Comparison of ENCODE assay signal across 8 cellular contexts in genomic region chr17:78112508-78113471, GRCh38. TPM values are rescaled to one million over a fixed set of nuclear protein-coding genes. Genes with fewer than 3 reads are reported as not detected.
DNase-seq lines count a peak whose midpoint lies in the region; ATAC-seq and TF ChIP-seq lines count a peak whose summit lies in the region.

No MANE protein-coding gene starts in this region.

- TF ChIP-seq CTCF in foreskin keratinocyte (conservative IDR thresholded peaks at IDR 0.05) (peak; percentile 98), ovary (IDR thresholded peaks at IDR 0.05) (peak; percentile 96 to 99 (median 97))

- intact Hi-C loops in ovary (cut with DNase I), result loop anchor here (1.0 to 10.0 kb wide), 5 partner anchors 64 to 312 kb away; no protein-coding TSS in a partner anchor

- H3K4me3 ChIP-seq in ovary, result no peak overlapping the region

- H3K27ac ChIP-seq in foreskin keratinocyte (no peak overlapping the region), ovary (no peak overlapping the region)

- no peak for TF ChIP-seq POLR2A in ovary (IDR thresholded peaks at IDR 0.05)

- peak; percentile 63 for ATAC-seq in foreskin keratinocyte
- ATAC-seq in GM18520 (IDR thresholded peaks at IDR 0.05; ENCODE audit: unreplicated experiment), result no peak
- ATAC-seq in HG03354 (IDR thresholded peaks at IDR 0.05; ENCODE audit: poor library complexity, severe bottlenecking, unreplicated experiment), result no peak

- TF ChIP-seq EP300 in ovary (IDR thresholded peaks at IDR 0.05), result no peak

- no peaks in the 10 kb centered on the region for H3K9me3 ChIP-seq in ovary

- DNase-seq in GDM1 (lab: John Stamatoyannopoulos, UW), result peak; percentile 40
- peak; percentile 75 for DNase-seq in HT-29 (ENCODE audit: low spot score)
- DNase-seq in RPMI8226, result peak; percentile 75
- peak; percentile 64 for DNase-seq in activated gamma-delta T cell (lab: John Stamatoyannopoulos, UW)
- DNase-seq in foreskin keratinocyte, result peak in 1 of 2 donors; percentile 22
- peak; percentile 58 to 87 (median 79) for DNase-seq in ovary

- 45 to 48% (median 46%) methylated on average over 33 of the region's 33 CpGs for WGBS in ovary, 3 donors

- H3K36me3 ChIP-seq in ovary, result no peaks in the 10 kb centered on the region

- no peaks in the 10 kb centered on the region for H3K4me1 ChIP-seq in foreskin keratinocyte
- H3K4me1 ChIP-seq in ovary (ENCODE audit: insufficient read depth), result no peaks in the 10 kb centered on the region

- peaks cover 5% of the 10 kb centered on the region for H3K27me3 ChIP-seq in foreskin keratinocyte
- no peaks in the 10 kb centered on the region for H3K27me3 ChIP-seq in ovary

RNA-seq across cellular contexts. Expression of gene TMC6, which starts 15.8 kb away (rescaled TPM):
- 236 and 238 TPM in 2 replicates for total RNA-seq in HT-29 (2014; rRNA removed; shearing (Covaris generic))
- 14.3 and 23.7 TPM in 2 replicates for total RNA-seq in foreskin keratinocyte
- 13.8 and 25.6 TPM in 2 replicates for polyA plus RNA-seq in foreskin keratinocyte
- total RNA-seq in ovary, result 10 to 100 TPM in 4 of 7 donors, 1 to 10 TPM in 3; 7.2 to 26.8 (median 17.4) TPM
- 1 to 10 TPM; 1.2 to 7.2 TPM for polyA plus RNA-seq in ovary

RNA-seq across cellular contexts. Expression of gene TMC8, which starts 17.8 kb away (rescaled TPM):
- total RNA-seq in HT-29 (2014; rRNA removed; shearing (Covaris generic)), result 4.1 and 7.2 TPM in 2 replicates
- total RNA-seq in foreskin keratinocyte (0.11 and 0.14 TPM in 2 replicates), ovary (1 to 10 TPM; 1.1 to 4.2 (median 2.4) TPM)
- polyA plus RNA-seq in foreskin keratinocyte (0.07 and 0.16 TPM in 2 replicates), ovary (1 to 10 TPM in 1 of 2 donors, under 1 TPM in 1; 0.94 to 2.9 TPM)

RNA-seq across cellular contexts. Expression of gene C17orf99, which starts 33.4 kb away (rescaled TPM):
- 0.20 TPM in 1 of 2 replicates, not detected in the other for total RNA-seq in HT-29 (2014; rRNA removed; shearing (Covaris generic))
- total RNA-seq in foreskin keratinocyte, result 0.18 and 0.24 TPM in 2 replicates
- polyA plus RNA-seq in foreskin keratinocyte, result 0.22 TPM in 1 of 2 replicates, not detected in the other
- total RNA-seq in ovary, result 1 to 10 TPM in 1 of 7 donors, under 1 TPM in 1, not detected in 5; 0.10 to 1.8 TPM
- polyA plus RNA-seq in ovary, result under 1 TPM in 1 of 2 donors, not detected in 1; 0.11 TPM

RNA-seq across cellular contexts. Expression of gene SYNGR2, which starts 55.6 kb away (rescaled TPM):
- total RNA-seq in HT-29 (2014; rRNA removed; shearing (Covaris generic)), result 225 and 231 TPM in 2 replicates
- total RNA-seq in foreskin keratinocyte (30.3 and 48.0 TPM in 2 replicates), ovary (10 to 100 TPM; 25.2 to 88.7 (median 45.8) TPM)
- polyA plus RNA-seq in foreskin keratinocyte (60.8 and 111 TPM in 2 replicates), ovary (10 to 100 TPM; 11.9 to 51.5 TPM)
